1 cellular context compared by ENCODE assay signal in the genomic region with DNA sequence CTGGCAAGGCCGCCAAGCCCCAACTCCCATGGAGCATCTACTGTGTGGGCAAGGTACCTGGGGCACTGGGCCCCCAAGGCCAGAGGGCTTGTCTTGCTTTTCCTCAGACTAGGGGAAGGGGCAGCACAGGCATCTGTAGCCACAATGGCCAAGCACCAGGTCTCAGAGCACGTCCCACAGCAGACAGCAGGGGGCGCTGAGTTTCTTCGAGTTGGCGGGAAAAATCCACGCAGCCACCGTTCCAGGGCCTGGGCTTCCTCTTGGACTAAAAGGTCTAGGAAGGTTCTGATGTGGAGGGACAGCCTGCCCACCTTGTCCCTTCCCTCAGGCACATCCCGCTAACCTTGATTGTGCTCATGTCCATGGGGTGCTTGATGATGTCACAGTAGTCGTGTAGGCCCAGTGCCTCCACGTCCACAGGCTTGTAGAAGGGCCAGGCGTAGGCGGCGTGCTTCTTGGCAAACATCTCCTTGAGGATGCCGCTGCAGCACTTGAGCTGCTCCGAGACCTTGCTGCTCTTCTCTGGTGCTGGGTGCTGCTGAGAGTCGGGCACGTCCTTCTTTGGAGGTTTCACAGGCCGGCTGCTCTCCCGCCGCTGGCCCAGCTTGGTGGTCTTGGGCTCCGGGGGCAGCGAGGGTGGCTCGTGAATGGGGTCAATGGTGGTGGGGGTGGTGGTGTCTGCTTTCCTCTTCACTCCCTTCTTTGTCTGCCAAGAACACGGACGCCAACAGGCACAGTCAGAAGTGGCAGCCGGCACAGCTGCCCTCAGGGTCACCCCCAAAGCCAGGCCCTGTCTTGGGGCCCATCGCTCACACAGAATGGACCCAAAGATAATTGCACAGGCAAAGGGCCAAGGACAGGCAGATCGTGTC.
TF ChIP-seq lines count a peak whose summit lies in the region.

No MANE protein-coding gene starts in this region.

TF ChIP-seq in HEK293, 187 proteins besides CTCF, POLR2A, EP300 and RAD21 (continued from another document):
- TF ChIP-seq, protein P1, sequence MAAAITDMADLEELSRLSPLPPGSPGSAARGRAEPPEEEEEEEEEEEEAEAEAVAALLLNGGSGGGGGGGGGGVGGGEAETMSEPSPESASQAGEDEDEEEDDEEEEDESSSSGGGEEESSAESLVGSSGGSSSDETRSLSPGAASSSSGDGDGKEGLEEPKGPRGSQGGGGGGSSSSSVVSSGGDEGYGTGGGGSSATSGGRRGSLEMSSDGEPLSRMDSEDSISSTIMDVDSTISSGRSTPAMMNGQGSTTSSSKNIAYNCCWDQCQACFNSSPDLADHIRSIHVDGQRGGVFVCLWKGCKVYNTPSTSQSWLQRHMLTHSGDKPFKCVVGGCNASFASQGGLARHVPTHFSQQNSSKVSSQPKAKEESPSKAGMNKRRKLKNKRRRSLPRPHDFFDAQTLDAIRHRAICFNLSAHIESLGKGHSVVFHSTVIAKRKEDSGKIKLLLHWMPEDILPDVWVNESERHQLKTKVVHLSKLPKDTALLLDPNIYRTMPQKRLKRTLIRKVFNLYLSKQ (tag by site-specific recombination; IDR thresholded peaks at IDR 0.05; ENCODE audit: borderline replicate concordance): no peak
- no peak for TF ChIP-seq ZNF16 (tag by site-specific recombination; IDR thresholded peaks at IDR 0.05; ENCODE audit: low read depth)
- TF ChIP-seq ZNF701 (tag by site-specific recombination; IDR thresholded peaks at IDR 0.05): no peak
- no peak for TF ChIP-seq KLF9 (tag by site-specific recombination; IDR thresholded peaks at IDR 0.05; ENCODE audit: low read depth)
- TF ChIP-seq, protein P2, sequence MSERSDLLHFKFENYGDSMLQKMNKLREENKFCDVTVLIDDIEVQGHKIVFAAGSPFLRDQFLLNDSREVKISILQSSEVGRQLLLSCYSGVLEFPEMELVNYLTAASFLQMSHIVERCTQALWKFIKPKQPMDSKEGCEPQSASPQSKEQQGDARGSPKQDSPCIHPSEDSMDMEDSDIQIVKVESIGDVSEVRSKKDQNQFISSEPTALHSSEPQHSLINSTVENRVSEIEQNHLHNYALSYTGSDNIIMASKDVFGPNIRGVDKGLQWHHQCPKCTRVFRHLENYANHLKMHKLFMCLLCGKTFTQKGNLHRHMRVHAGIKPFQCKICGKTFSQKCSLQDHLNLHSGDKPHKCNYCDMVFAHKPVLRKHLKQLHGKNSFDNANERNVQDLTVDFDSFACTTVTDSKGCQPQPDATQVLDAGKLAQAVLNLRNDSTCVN (tag by site-specific recombination; optimal IDR thresholded peaks at IDR 0.05): no peak
- 0 out of 2 replicates have a peak, but pooled peaks have one; percentile 51 for TF ChIP-seq ZNF600 (tag by site-specific recombination; IDR thresholded peaks at IDR 0.05)
- TF ChIP-seq ZNF654 (tag by site-specific recombination; IDR thresholded peaks at IDR 0.05; ENCODE audit: low read depth): peak; percentile 65
- TF ChIP-seq ZNF830 (tag by site-specific recombination; IDR thresholded peaks at IDR 0.05; ENCODE audit: low read depth): no peak
- 0 out of 2 replicates have a peak, but pooled peaks have one; percentile 13 for TF ChIP-seq ZNF660 (tag by site-specific recombination; IDR thresholded peaks at IDR 0.05)
- no peak for TF ChIP-seq TCF7L2 (IDR thresholded peaks at IDR 0.05; ENCODE audit: borderline replicate concordance, low read depth, low read length)
- no peak for TF ChIP-seq ZNF501 (tag by site-specific recombination; IDR thresholded peaks at IDR 0.05)
- TF ChIP-seq, protein P3, sequence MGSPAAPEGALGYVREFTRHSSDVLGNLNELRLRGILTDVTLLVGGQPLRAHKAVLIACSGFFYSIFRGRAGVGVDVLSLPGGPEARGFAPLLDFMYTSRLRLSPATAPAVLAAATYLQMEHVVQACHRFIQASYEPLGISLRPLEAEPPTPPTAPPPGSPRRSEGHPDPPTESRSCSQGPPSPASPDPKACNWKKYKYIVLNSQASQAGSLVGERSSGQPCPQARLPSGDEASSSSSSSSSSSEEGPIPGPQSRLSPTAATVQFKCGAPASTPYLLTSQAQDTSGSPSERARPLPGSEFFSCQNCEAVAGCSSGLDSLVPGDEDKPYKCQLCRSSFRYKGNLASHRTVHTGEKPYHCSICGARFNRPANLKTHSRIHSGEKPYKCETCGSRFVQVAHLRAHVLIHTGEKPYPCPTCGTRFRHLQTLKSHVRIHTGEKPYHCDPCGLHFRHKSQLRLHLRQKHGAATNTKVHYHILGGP (tag by site-specific recombination; IDR thresholded peaks at IDR 0.05): no peak
